In genomic region chr2:169562519-169562918, GRCh38 we compare ENCODE assay signal across 27 cellular contexts. TPM values are rescaled to one million over a fixed set of nuclear protein-coding genes. Genes with fewer than 3 reads are reported as not detected.
DNase-seq lines count a peak whose midpoint lies in the region; ATAC-seq and TF ChIP-seq lines count a peak whose summit lies in the region.
"Had no signal": no experiment of that assay in that cellular context is flagged by ENCODE, and none has a peak within 500 bp of the region (broad histone marks: within the 10 kb centered on the region; RNA-seq: fewer than 3 reads in every experiment).

No MANE protein-coding gene starts in this region.

- no peak overlapping the region for H3K4me3 Mint-ChIP-seq in activated CD8-positive, alpha-beta T cell treated with anti-CD3 and anti-CD28 coated beads, Interleukin-2, amount 10 ng/mL, durations not matched to agents 7 days and 5 days
- no peak overlapping the region for H3K4me3 Mint-ChIP-seq in activated CD8-positive, alpha-beta T cell treated with anti-CD3 and anti-CD28 coated beads for 36 hours
- no peak overlapping the region for H3K4me3 Mint-ChIP-seq in T-cell
- H3K4me3 Mint-ChIP-seq in naive thymus-derived CD8-positive, alpha-beta T cell = peak overlapping the region in 2 of 10 donors; percentile 42 to 60
- H3K4me3 Mint-ChIP-seq: activated CD4-positive, alpha-beta T cell treated with anti-CD3 and anti-CD28 coated beads for 36 hours; activated naive CD8-positive, alpha-beta T cell treated with anti-CD3 and anti-CD28 coated beads, Interleukin-2, amount 50 U/mL, for 24 hours; GM23338; IgD-negative memory B cell; nephron had no signal

- no peak for TF ChIP-seq CTCF in activated CD8-positive, alpha-beta T cell treated with anti-CD3 and anti-CD28 coated beads for 36 hours (IDR thresholded peaks at IDR 0.05)

- no peak overlapping the region for H3K27ac Mint-ChIP-seq in activated CD8-positive, alpha-beta T cell treated with anti-CD3 and anti-CD28 coated beads, Interleukin-2, amount 10 ng/mL, durations not matched to agents 7 days and 5 days
- no peak overlapping the region for H3K27ac Mint-ChIP-seq in activated CD8-positive, alpha-beta T cell treated with anti-CD3 and anti-CD28 coated beads for 36 hours
- H3K27ac Mint-ChIP-seq in T-cell = no peak overlapping the region
- H3K27ac Mint-ChIP-seq in naive thymus-derived CD8-positive, alpha-beta T cell = peak overlapping the region in 3 of 10 donors; percentile 15 to 75 (median 61)
- H3K27ac Mint-ChIP-seq: activated CD4-positive, alpha-beta T cell treated with anti-CD3 and anti-CD28 coated beads for 36 hours; activated naive CD8-positive, alpha-beta T cell treated with anti-CD3 and anti-CD28 coated beads, Interleukin-2, amount 50 U/mL, for 24 hours; GM23338; nephron had no signal

- H3K4me1 Mint-ChIP-seq in activated CD8-positive, alpha-beta T cell treated with anti-CD3 and anti-CD28 coated beads, Interleukin-2, amount 10 ng/mL, durations not matched to agents 7 days and 5 days (ENCODE audit: low read depth) = no peaks in the 10 kb centered on the region
- H3K4me1 Mint-ChIP-seq in activated CD8-positive, alpha-beta T cell treated with anti-CD3 and anti-CD28 coated beads for 36 hours (ENCODE audit: low read depth) = peaks cover 2% of the 10 kb centered on the region
- H3K4me1 Mint-ChIP-seq in T-cell = no peaks in the 10 kb centered on the region
- peaks cover 0 to under 1% (median 0%) of the 10 kb centered on the region in 4 donors for H3K4me1 Mint-ChIP-seq in naive thymus-derived CD8-positive, alpha-beta T cell
- H3K4me1 Mint-ChIP-seq: activated CD4-positive, alpha-beta T cell treated with anti-CD3 and anti-CD28 coated beads for 36 hours; activated naive CD8-positive, alpha-beta T cell treated with anti-CD3 and anti-CD28 coated beads, Interleukin-2, amount 50 U/mL, for 24 hours; GM23338; nephron had no signal

- H3K9me3 Mint-ChIP-seq in activated CD8-positive, alpha-beta T cell treated with anti-CD3 and anti-CD28 coated beads, Interleukin-2, amount 10 ng/mL, durations not matched to agents 7 days and 5 days (ENCODE audit: insufficient read depth) = no peaks in the 10 kb centered on the region
- H3K9me3 Mint-ChIP-seq in activated CD8-positive, alpha-beta T cell treated with anti-CD3 and anti-CD28 coated beads for 36 hours = no peaks in the 10 kb centered on the region
- H3K9me3 Mint-ChIP-seq in T-cell = no peaks in the 10 kb centered on the region
- peaks cover 0 to 2% (median 0%) of the 10 kb centered on the region in 9 donors for H3K9me3 Mint-ChIP-seq in naive thymus-derived CD8-positive, alpha-beta T cell
- H3K9me3 Mint-ChIP-seq: activated naive CD8-positive, alpha-beta T cell treated with anti-CD3 and anti-CD28 coated beads, Interleukin-2, amount 50 U/mL, for 24 hours; GM23338; IgD-negative memory B cell; nephron had no signal

- H3K36me3 Mint-ChIP-seq in activated CD8-positive, alpha-beta T cell treated with anti-CD3 and anti-CD28 coated beads, Interleukin-2, amount 10 ng/mL, durations not matched to agents 7 days and 5 days (ENCODE audit: low read depth) = peaks cover 31% of the 10 kb centered on the region
- peaks cover 25% of the 10 kb centered on the region for H3K36me3 Mint-ChIP-seq in activated CD8-positive, alpha-beta T cell treated with anti-CD3 and anti-CD28 coated beads for 36 hours (ENCODE audit: low read depth)
- peaks cover 23% of the 10 kb centered on the region for H3K36me3 Mint-ChIP-seq in T-cell
- peaks cover 0 to 40% (median 21%) of the 10 kb centered on the region in 3 donors for H3K36me3 Mint-ChIP-seq in naive thymus-derived CD8-positive, alpha-beta T cell

- CTCF ChIA-PET in activated CD8-positive, alpha-beta T cell treated with anti-CD3 and anti-CD28 coated beads, Interleukin-2, amount 10 ng/mL, durations not matched to agents 7 days and 5 days (lab: Charles Lee) = interaction anchor here (1.1 kb wide), 1 partner anchor 99 kb away, joined by 3 read pairs; no protein-coding TSS in a partner anchor
- CTCF ChIA-PET in activated CD8-positive, alpha-beta T cell treated with anti-CD3 and anti-CD28 coated beads for 36 hours (lab: Charles Lee) = interaction anchor here (1.9 kb wide), 1 partner anchor 10 kb away, joined by 5 read pairs; no protein-coding TSS in a partner anchor
- CTCF ChIA-PET in T-cell (lab: Charles Lee) = interaction anchor here in 1 of 2 donors (0.7 to 1.3 kb wide), 3 partner anchors 11 to 83 kb away, joined by 3 to 6 read pairs (median 5); partner anchors contain the start of genes BBS5 and FASTKD1

- no peaks in the 10 kb centered on the region for H3K27me3 Mint-ChIP-seq in activated CD8-positive, alpha-beta T cell treated with anti-CD3 and anti-CD28 coated beads, Interleukin-2, amount 10 ng/mL, durations not matched to agents 7 days and 5 days (ENCODE audit: low read depth)
- H3K27me3 Mint-ChIP-seq in activated CD8-positive, alpha-beta T cell treated with anti-CD3 and anti-CD28 coated beads for 36 hours = no peaks in the 10 kb centered on the region
- no peaks in the 10 kb centered on the region for H3K27me3 Mint-ChIP-seq in T-cell
- H3K27me3 Mint-ChIP-seq in naive thymus-derived CD8-positive, alpha-beta T cell = no peaks in the 10 kb centered on the region
- H3K27me3 Mint-ChIP-seq: activated CD4-positive, alpha-beta T cell treated with anti-CD3 and anti-CD28 coated beads for 36 hours; activated naive CD8-positive, alpha-beta T cell treated with anti-CD3 and anti-CD28 coated beads, Interleukin-2, amount 50 U/mL, for 24 hours; IgD-negative memory B cell had no signal

- intact Hi-C loops in activated CD8-positive, alpha-beta T cell treated with anti-CD3 and anti-CD28 coated beads for 36 hours (cut with micrococcal nuclease) = no loop called here

- DNase-seq in activated CD8-positive, alpha-beta T cell treated with anti-CD3 and anti-CD28 coated beads, Interleukin-2, amount 10 ng/mL, durations not matched to agents 7 days and 5 days = no peak
- no peak for DNase-seq in activated CD8-positive, alpha-beta T cell treated with anti-CD3 and anti-CD28 coated beads for 36 hours
- DNase-seq in Kasumi-1 (lab: John Stamatoyannopoulos, UW) (peak; percentile 36), T-cell (no peak), NCI-H128 (lab: John Stamatoyannopoulos, UW; ENCODE audit: unreplicated experiment) (no peak), COLO668 (lab: John Stamatoyannopoulos, UW; ENCODE audit: unreplicated experiment) (no peak)
- peak in 1 of 10 donors; percentile 20 for DNase-seq in naive thymus-derived CD8-positive, alpha-beta T cell
- DNase-seq: activated CD4-positive, alpha-beta T cell treated with anti-CD3 and anti-CD28 coated beads for 36 hours; activated effector memory CD4-positive, alpha-beta T cell treated with anti-CD3 and anti-CD28 coated beads, Interleukin-2, amount 50 U/mL, for 16 hours; activated naive CD8-positive, alpha-beta T cell treated with anti-CD3 and anti-CD28 coated beads, Interleukin-2, amount 50 U/mL, for 24 hours; Calu3; colonic mucosa; effector CD4-positive, alpha-beta T cell; hippocampal formation; NCI-H1105; NCI-H2029; NCI-H446; NK-92 treated with Interleukin-12 subunit alpha and Interleukin-12 subunit beta, amount 100 ng/mL, for 24 hours; PC-3; small intestine had no signal

- peak; percentile 35 for ATAC-seq in activated CD8-positive, alpha-beta T cell treated with anti-CD3 and anti-CD28 coated beads, Interleukin-2, amount 10 ng/mL, durations not matched to agents 7 days and 5 days
- no peak for ATAC-seq in activated CD8-positive, alpha-beta T cell treated with anti-CD3 and anti-CD28 coated beads for 36 hours
- ATAC-seq in T-cell (replicated peaks in 1 of 4) (peak; percentile 37 to 53 (median 45)), HG03139 (IDR thresholded peaks at IDR 0.05; ENCODE audit: unreplicated experiment) (no peak)
- ATAC-seq in naive thymus-derived CD8-positive, alpha-beta T cell = peak; percentile 51 to 65
- ATAC-seq: activated CD4-positive, alpha-beta T cell treated with anti-CD3 and anti-CD28 coated beads for 36 hours; activated naive CD8-positive, alpha-beta T cell treated with anti-CD3 and anti-CD28 coated beads, Interleukin-2, amount 50 U/mL, for 24 hours; gastroesophageal sphincter; GM23338; PC-3 had no signal

- POLR2A ChIA-PET in activated CD8-positive, alpha-beta T cell treated with anti-CD3 and anti-CD28 coated beads, Interleukin-2, amount 10 ng/mL, durations not matched to agents 7 days and 5 days (lab: Charles Lee) = interaction anchor here (0.6 to 1.3 kb wide), 2 partner anchors 23 to 36 kb away, joined by 3 to 4 read pairs; no protein-coding TSS in a partner anchor
- POLR2A ChIA-PET in activated CD8-positive, alpha-beta T cell treated with anti-CD3 and anti-CD28 coated beads for 36 hours (lab: Charles Lee) = interaction anchor here (1.3 to 1.7 kb wide), 2 partner anchors 9 to 11 kb away, joined by 5 to 6 read pairs; partner anchors contain the start of gene FASTKD1
- POLR2A ChIA-PET in T-cell (lab: Charles Lee) = interaction anchor here in 1 of 2 donors (0.8 kb wide), 1 partner anchor 22 kb away, joined by 3 read pairs; no protein-coding TSS in a partner anchor
- POLR2A ChIA-PET in naive thymus-derived CD8-positive, alpha-beta T cell (lab: Charles Lee) = interaction anchor here (1.0 to 1.9 kb wide), 3 partner anchors 9 to 22 kb away, joined by 3 to 8 read pairs (median 7); partner anchors contain the start of gene FASTKD1

RNA-seq across cellular contexts. Expression of gene FASTKD1, which starts 11.1 kb away (rescaled TPM):
- 10 to 100 TPM; 42.1 to 52.0 TPM for total RNA-seq in activated CD8-positive, alpha-beta T cell treated with anti-CD3 and anti-CD28 coated beads, Interleukin-2, amount 10 ng/mL, durations not matched to agents 7 days and 5 days
- 10 to 100 TPM; 55.4 to 60.2 TPM for total RNA-seq in activated CD8-positive, alpha-beta T cell treated with anti-CD3 and anti-CD28 coated beads for 36 hours
- 10 to 100 TPM; 17.6 to 26.8 (median 25.2) TPM for total RNA-seq in T-cell
- 10 to 100 TPM; 25.3 to 26.8 TPM for total RNA-seq in naive thymus-derived CD8-positive, alpha-beta T cell
- 10 to 100 TPM; 10.8 to 17.3 (median 16.5) TPM for polyA plus RNA-seq in naive thymus-derived CD8-positive, alpha-beta T cell

RNA-seq across cellular contexts. Expression of gene PPIG, which starts 21.6 kb away (rescaled TPM):
- 10 to 100 TPM; 56.6 to 62.0 TPM for total RNA-seq in activated CD8-positive, alpha-beta T cell treated with anti-CD3 and anti-CD28 coated beads, Interleukin-2, amount 10 ng/mL, durations not matched to agents 7 days and 5 days
- total RNA-seq in activated CD8-positive, alpha-beta T cell treated with anti-CD3 and anti-CD28 coated beads for 36 hours = 10 to 100 TPM; 54.9 to 62.0 TPM
- 10 to 100 TPM; 63.6 to 78.2 (median 71.3) TPM for total RNA-seq in T-cell
- 10 to 100 TPM; 82.7 to 86.0 TPM for total RNA-seq in naive thymus-derived CD8-positive, alpha-beta T cell
- polyA plus RNA-seq in naive thymus-derived CD8-positive, alpha-beta T cell = 10 to 100 TPM; 63.4 to 88.2 (median 70.9) TPM

RNA-seq across cellular contexts. Expression of gene KLHL41, which starts 53.0 kb away (rescaled TPM):
- total RNA-seq in activated CD8-positive, alpha-beta T cell treated with anti-CD3 and anti-CD28 coated beads, Interleukin-2, amount 10 ng/mL, durations not matched to agents 7 days and 5 days = not detected
- under 1 TPM in 1 of 2 experiments, not detected in 1; 0.34 TPM for total RNA-seq in activated CD8-positive, alpha-beta T cell treated with anti-CD3 and anti-CD28 coated beads for 36 hours
- total RNA-seq in T-cell = under 1 TPM in 3 of 5 donors, not detected in 2; 0.23 to 0.43 (median 0.35) TPM
- total RNA-seq in naive thymus-derived CD8-positive, alpha-beta T cell = not detected
- polyA plus RNA-seq in naive thymus-derived CD8-positive, alpha-beta T cell = under 1 TPM in 1 of 3 donors, not detected in 2; 0.09 TPM
- total RNA-seq: astrocyte; GM23338; T-helper 2 cell treated with Interferon-gamma antibody and Interleukin-4, amounts not matched to agents 100 ng/mL and 5 ng/mL, for 36 hours had no signal
- polyA plus RNA-seq: GM23338, IgD-negative memory B cell had no signal

Comparison
In these comparisons a context has a peak if more than half of its experiments do, and no peak if none do; other contexts are left out.
1. ATAC-seq: peak in activated CD8-positive, alpha-beta T cell treated with anti-CD3 and anti-CD28 coated beads, Interleukin-2, amount 10 ng/mL, durations not matched to agents 7 days and 5 days (single experiment), T-cell (4 of 4) and naive thymus-derived CD8-positive, alpha-beta T cell (2 of 2); none in activated CD8-positive, alpha-beta T cell treated with anti-CD3 and anti-CD28 coated beads for 36 hours (single experiment) and HG03139 (single experiment).
2. DNase-seq: peak in Kasumi-1 (2 of 2); none in activated CD8-positive, alpha-beta T cell treated with anti-CD3 and anti-CD28 coated beads, Interleukin-2, amount 10 ng/mL, durations not matched to agents 7 days and 5 days (single experiment), activated CD8-positive, alpha-beta T cell treated with anti-CD3 and anti-CD28 coated beads for 36 hours (single experiment), T-cell (0 of 34), NCI-H128 (single experiment) and COLO668 (single experiment).